Comparison of ENCODE assay signal across 1 cellular context in genomic region chr1:16924919-16925477, GRCh38.
TF ChIP-seq lines count a peak whose summit lies in the region.

No MANE protein-coding gene starts in this region.

TF ChIP-seq in HepG2, 621 proteins besides CTCF, POLR2A, EP300 and RAD21:
- TF ChIP-seq, protein P1, sequence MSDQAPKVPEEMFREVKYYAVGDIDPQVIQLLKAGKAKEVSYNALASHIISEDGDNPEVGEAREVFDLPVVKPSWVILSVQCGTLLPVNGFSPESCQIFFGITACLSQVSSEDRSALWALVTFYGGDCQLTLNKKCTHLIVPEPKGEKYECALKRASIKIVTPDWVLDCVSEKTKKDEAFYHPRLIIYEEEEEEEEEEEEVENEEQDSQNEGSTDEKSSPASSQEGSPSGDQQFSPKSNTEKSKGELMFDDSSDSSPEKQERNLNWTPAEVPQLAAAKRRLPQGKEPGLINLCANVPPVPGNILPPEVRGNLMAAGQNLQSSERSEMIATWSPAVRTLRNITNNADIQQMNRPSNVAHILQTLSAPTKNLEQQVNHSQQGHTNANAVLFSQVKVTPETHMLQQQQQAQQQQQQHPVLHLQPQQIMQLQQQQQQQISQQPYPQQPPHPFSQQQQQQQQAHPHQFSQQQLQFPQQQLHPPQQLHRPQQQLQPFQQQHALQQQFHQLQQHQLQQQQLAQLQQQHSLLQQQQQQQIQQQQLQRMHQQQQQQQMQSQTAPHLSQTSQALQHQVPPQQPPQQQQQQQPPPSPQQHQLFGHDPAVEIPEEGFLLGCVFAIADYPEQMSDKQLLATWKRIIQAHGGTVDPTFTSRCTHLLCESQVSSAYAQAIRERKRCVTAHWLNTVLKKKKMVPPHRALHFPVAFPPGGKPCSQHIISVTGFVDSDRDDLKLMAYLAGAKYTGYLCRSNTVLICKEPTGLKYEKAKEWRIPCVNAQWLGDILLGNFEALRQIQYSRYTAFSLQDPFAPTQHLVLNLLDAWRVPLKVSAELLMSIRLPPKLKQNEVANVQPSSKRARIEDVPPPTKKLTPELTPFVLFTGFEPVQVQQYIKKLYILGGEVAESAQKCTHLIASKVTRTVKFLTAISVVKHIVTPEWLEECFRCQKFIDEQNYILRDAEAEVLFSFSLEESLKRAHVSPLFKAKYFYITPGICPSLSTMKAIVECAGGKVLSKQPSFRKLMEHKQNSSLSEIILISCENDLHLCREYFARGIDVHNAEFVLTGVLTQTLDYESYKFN (CRISPR knock-in tag; conservative IDR thresholded peaks at IDR 0.05): no peak
- TF ChIP-seq AKAP8 (CRISPR knock-in tag; IDR thresholded peaks at IDR 0.05) (no peak), ISL2 (CRISPR knock-in tag; IDR thresholded peaks at IDR 0.05) (no peak), HHEX (CRISPR knock-in tag; IDR thresholded peaks at IDR 0.05) (no peak), ZNF709 (CRISPR knock-in tag; IDR thresholded peaks at IDR 0.05) (no peak)
